In the genomic region with DNA sequence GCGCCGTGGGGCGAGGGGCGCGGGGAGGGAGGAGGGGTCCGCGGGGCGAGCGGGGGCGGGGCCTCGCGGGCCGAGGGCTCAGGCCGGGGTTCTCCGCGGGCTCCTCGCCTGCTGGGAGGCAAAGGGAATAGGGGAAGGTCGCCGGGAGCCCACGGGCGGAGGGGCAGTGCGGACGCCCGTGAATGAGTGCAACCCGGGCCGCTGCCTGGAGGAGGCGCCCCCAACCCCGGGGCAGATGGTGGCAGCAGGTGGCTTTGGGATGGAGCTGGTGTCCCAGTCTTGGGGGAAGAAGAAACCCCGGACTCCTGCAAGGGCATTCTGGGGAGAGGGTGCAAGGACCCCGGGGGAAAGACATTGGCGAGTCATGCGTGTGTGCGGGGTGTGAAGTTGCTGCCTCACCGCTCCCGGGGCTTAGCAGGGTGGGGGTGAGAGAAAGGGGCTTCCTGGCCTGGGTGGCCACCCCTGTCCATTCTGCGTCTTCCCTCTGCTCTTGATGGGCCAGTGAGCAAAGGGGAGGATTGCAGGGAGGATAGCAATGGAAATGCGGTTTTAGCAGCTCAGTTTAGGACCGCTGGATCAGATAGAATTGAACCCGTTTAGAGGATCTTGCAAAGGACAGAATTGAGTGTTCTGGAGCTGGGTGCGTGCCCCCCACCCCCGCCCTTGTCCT, we compare ENCODE assay signal across 8 cellular contexts. TPM values are rescaled to one million over a fixed set of nuclear protein-coding genes. Genes with fewer than 3 reads are reported as not detected.
DNase-seq lines count a peak whose midpoint lies in the region; ATAC-seq, FAIRE-seq and TF ChIP-seq lines count a peak whose summit lies in the region.

No MANE protein-coding gene starts in this region.

- no peaks in the 10 kb centered on the region for H3K9me3 ChIP-seq in A549

- ATAC-seq in A549, result peak; percentile 39 to 43; a peak in 4 of 6 replicates
- ATAC-seq in GM18868 (IDR thresholded peaks at IDR 0.05; ENCODE audit: unreplicated experiment), result peak; percentile 4
- ATAC-seq in HG03196 (IDR thresholded peaks at IDR 0.05; ENCODE audit: unreplicated experiment), result peak; percentile 24

- DNase-seq in A549 (ENCODE audit: low read depth in 1 of 2, low spot score in 1 of 2) (no peak), glutamatergic neuron (peak; percentile 73), retinal pigment epithelial cell (ENCODE audit: low read depth) (no peak), globus pallidus (ENCODE audit: low spot score) (no peak), NCI-H146 treated with DMSO at 0.1 percent for 48 hours (lab: John Stamatoyannopoulos, UW; ENCODE audit: unreplicated experiment) (no peak)
- peak; percentile 70 for DNase-seq in activated CD8-positive, alpha-beta memory T cell treated with anti-CD3 and anti-CD28 coated beads, Interleukin-2, amount 50 U/mL, for 48 hours

- H3K4me2 ChIP-seq in A549, result peak overlapping the region; percentile 78

- FAIRE-seq in A549 (lab: Jason Lieb, UNC), result no peak

- peaks cover 19% of the 10 kb centered on the region for H3K9me3 Mint-ChIP-seq in glutamatergic neuron (ENCODE audit: unreplicated experiment)

- POLR2A ChIA-PET in A549 (lab: Yijun Ruan, JAX), result interaction anchor here (0.7 to 1.6 kb wide), 3 partner anchors 17 to 55 kb away, joined by 3 to 16 read pairs (median 4); a partner anchor contains a TSS

- TF ChIP-seq EP300 in A549 (IDR thresholded peaks at IDR 0.05), result no peak

- H3K4me3 ChIP-seq in A549 (peak overlapping the region; percentile 85), retinal pigment epithelial cell (ENCODE audit: low read length) (peak overlapping the region; percentile 65)

- TF ChIP-seq CTCF in A549 (IDR thresholded peaks at IDR 0.05) (no peak), glutamatergic neuron (IDR thresholded peaks at IDR 0.05; ENCODE audit: partially characterized antibody, unreplicated experiment) (peak; percentile 34), retinal pigment epithelial cell (conservative IDR thresholded peaks at IDR 0.05; ENCODE audit: low read depth, low read length) (peak; percentile 30)

- peaks cover 8% of the 10 kb centered on the region for H3K27me3 Mint-ChIP-seq in glutamatergic neuron (ENCODE audit: unreplicated experiment)

- H3K27ac ChIP-seq in A549, result peak overlapping the region; percentile 75 to 92

- WGBS in A549 (ENCODE audit: missing lambda C conversion rate), result 11% methylated on average over 24 of the region's 41 CpGs

- peaks cover 14% of the 10 kb centered on the region for H3K4me1 Mint-ChIP-seq in glutamatergic neuron (ENCODE audit: low read depth, unreplicated experiment)

- peak overlapping the region; percentile 95 for H3K27ac Mint-ChIP-seq in glutamatergic neuron (ENCODE audit: unreplicated experiment)

- CTCF ChIA-PET in A549 (lab: Yijun Ruan, JAX), result interaction anchor here (1.0 to 2.9 kb wide), 9 partner anchors 11 to 274 kb away, joined by 3 to 19 read pairs (median 5); no protein-coding TSS in a partner anchor

- no peak for TF ChIP-seq POLR2A in A549 (IDR thresholded peaks at IDR 0.05; ENCODE audit: low read length)

- H3K36me3 Mint-ChIP-seq in glutamatergic neuron (ENCODE audit: unreplicated experiment), result no peaks in the 10 kb centered on the region

- H3K4me1 ChIP-seq in A549, result peaks cover 31% of the 10 kb centered on the region

- peak overlapping the region; percentile 90 for H3K4me3 Mint-ChIP-seq in glutamatergic neuron (ENCODE audit: unreplicated experiment)

- no peak for TF ChIP-seq RAD21 in A549 (conservative IDR thresholded peaks at IDR 0.05 in 1 of 2, IDR thresholded peaks at IDR 0.05 in 1 of 2)

TF ChIP-seq in A549, 52 proteins besides CTCF, POLR2A, EP300 and RAD21:
- TF ChIP-seq ZFP36 (IDR thresholded peaks at IDR 0.05; ENCODE audit: borderline replicate concordance, partially characterized antibody) (peak; percentile 89), HEYL (CRISPR knock-in tag; IDR thresholded peaks at IDR 0.05) (no peak), HOXA7 (CRISPR knock-in tag; IDR thresholded peaks at IDR 0.05) (no peak), POLR2AphosphoS2 (conservative IDR thresholded peaks at IDR 0.05; ENCODE audit: low read length) (no peak)

RNA-seq across cellular contexts. Expression of a gene that starts 0.5 kb away (rescaled TPM):
- 1.5 and 1.8 TPM in 2 replicates for polyA plus RNA-seq in A549 (2011; rRNA removed)
- polyA plus RNA-seq in A549 (2012; cell fraction: cytosol; rRNA removed), result 0.82 and 1.0 TPM in 2 replicates
- polyA plus RNA-seq in A549 (2012; cell fraction: nucleus; rRNA removed), result 1.0 and 1.1 TPM in 2 replicates
- polyA plus RNA-seq in A549 (2017; fragmentation: RNase III; extraction: RNeasy Plus Mini Kit Qiagen cat#74134 plus additional on column Dnase treatment), result 1.7 to 2.3 TPM (median 1.8 TPM) in 3 replicates
- 1.5 and 5.3 TPM in 2 replicates for polyA minus RNA-seq in A549 (2011; rRNA and poly(A)+ RNA removed)
- 56.1 TPM for total RNA-seq in glutamatergic neuron (ENCODE audit: unreplicated experiment)

RNA-seq across cellular contexts. Expression of a gene that starts 16.8 kb away (rescaled TPM):
- 58.0 and 88.6 TPM in 2 replicates for polyA plus RNA-seq in A549 (2011; rRNA removed)
- 65.9 and 68.3 TPM in 2 replicates for polyA plus RNA-seq in A549 (2012; cell fraction: cytosol; rRNA removed)
- 54.7 and 55.5 TPM in 2 replicates for polyA plus RNA-seq in A549 (2012; cell fraction: nucleus; rRNA removed)
- 39.4 to 43.7 TPM (median 42.3 TPM) in 3 replicates for polyA plus RNA-seq in A549 (2017; fragmentation: RNase III; extraction: RNeasy Plus Mini Kit Qiagen cat#74134 plus additional on column Dnase treatment)
- 70.3 and 80.3 TPM in 2 replicates for polyA minus RNA-seq in A549 (2011; rRNA and poly(A)+ RNA removed)
- total RNA-seq in glutamatergic neuron (ENCODE audit: unreplicated experiment), result 43.6 TPM

Comparison
In these comparisons a context has a peak if more than half of its experiments do, and no peak if none do; other contexts are left out.
1. DNase-seq: peak in activated CD8-positive, alpha-beta memory T cell treated with anti-CD3 and anti-CD28 coated beads, Interleukin-2, amount 50 U/mL, for 48 hours (single experiment) and glutamatergic neuron (single experiment); none in A549 (0 of 2), retinal pigment epithelial cell (single experiment), globus pallidus (single experiment) and NCI-H146 treated with DMSO at 0.1 percent for 48 hours (single experiment).
2. Peak in every context shown above with its lines, with median percentiles within 50 percentile points of each other: ATAC-seq.